Comparison of ENCODE assay signal across 6 cellular contexts in genomic region chr9:84007662-84008061, GRCh38.
"Had no signal": no experiment of that assay in that cellular context is flagged by ENCODE, and none has a peak within 500 bp of the region (broad histone marks: within the 10 kb centered on the region; RNA-seq: fewer than 3 reads in every experiment).

No MANE protein-coding gene starts in this region.

- DNase-seq: GDM1, GF-D8 had no signal

- FAIRE-seq: G401.6, GM12891, GM12892, GM19239 had no signal
